Comparison of ENCODE assay signal across 8 cellular contexts in the genomic region with DNA sequence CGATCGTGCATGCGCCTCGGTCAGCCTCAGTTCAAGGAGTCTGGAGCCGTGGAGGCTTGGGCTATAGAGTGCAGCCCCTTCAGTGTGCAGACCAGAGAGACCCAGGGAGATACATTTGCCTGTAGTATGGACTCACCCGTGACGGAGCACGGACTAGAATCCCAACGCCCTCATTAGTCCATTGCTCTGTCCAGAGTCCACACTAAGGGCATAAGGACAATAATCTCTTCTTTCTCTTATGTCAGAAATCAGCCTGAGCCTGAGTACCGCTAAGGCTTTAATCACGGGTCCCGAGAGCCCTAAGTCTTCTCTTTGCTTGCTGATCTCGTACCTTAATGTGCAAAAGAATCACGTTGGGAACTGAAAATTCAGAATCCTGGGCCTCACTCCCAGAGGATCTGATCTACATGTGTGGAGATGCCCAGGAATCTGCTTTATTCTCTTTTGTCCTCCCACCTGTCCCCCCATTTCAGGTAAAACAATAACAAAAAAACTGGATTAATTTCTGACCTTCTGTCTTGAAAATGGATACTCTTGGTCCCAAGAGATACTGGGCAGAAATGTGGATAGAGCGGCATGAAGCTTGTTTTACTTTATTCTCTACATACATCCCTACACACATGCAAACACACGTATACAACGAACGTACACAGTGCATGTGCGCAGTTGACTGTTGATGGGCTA. TPM values are rescaled to one million over a fixed set of nuclear protein-coding genes. Genes with fewer than 3 reads are reported as not detected.
DNase-seq lines count a peak whose midpoint lies in the region; ATAC-seq, FAIRE-seq and TF ChIP-seq lines count a peak whose summit lies in the region.

No MANE protein-coding gene starts in this region.

- FAIRE-seq in GM19239 (lab: Jason Lieb, UNC) = no peak

- no peaks in the 10 kb centered on the region for H3K9me3 Mint-ChIP-seq in CD14-positive monocyte
- no peaks in the 10 kb centered on the region for H3K9me3 Mint-ChIP-seq in osteocyte (ENCODE audit: unreplicated experiment)

- H3K4me3 Mint-ChIP-seq in CD14-positive monocyte = peak overlapping the region; percentile 83 to 92
- peak overlapping the region; percentile 82 for H3K4me3 Mint-ChIP-seq in osteocyte (ENCODE audit: unreplicated experiment)

- TF ChIP-seq CTCF in CD14-positive monocyte (IDR thresholded peaks at IDR 0.05) (no peak), VCaP (conservative IDR thresholded peaks at IDR 0.05) (no peak), foreskin fibroblast (IDR thresholded peaks at IDR 0.05; ENCODE audit: low read depth, low read length) (no peak), osteocyte (IDR thresholded peaks at IDR 0.05) (no peak)

- DNase-seq in CD14-positive monocyte (ENCODE audit: low spot score) (no peak), GM19239 (ENCODE audit: insufficient read length, low spot score) (peak; percentile 16), foreskin fibroblast (peak; percentile 24 to 59), osteocyte (ENCODE audit: extremely low spot score, unreplicated experiment) (no peak), COLO668 (lab: John Stamatoyannopoulos, UW; ENCODE audit: unreplicated experiment) (no peak)
- no peak for DNase-seq in stimulated activated CD4-positive, alpha-beta T cell treated with anti-CD3 and anti-CD28 coated beads, Interleukin-15, amount 100 ng/mL, for 24 hours

- H3K36me3 Mint-ChIP-seq in CD14-positive monocyte = peaks cover 14 to 15% of the 10 kb centered on the region in 2 donors
- peaks cover 4% of the 10 kb centered on the region for H3K36me3 Mint-ChIP-seq in osteocyte (ENCODE audit: unreplicated experiment)

- intact Hi-C loops in CD14-positive monocyte (cut with micrococcal nuclease) = loop anchor here (2.0 to 5.0 kb wide), 6 partner anchors 43 to 1883 kb away; a partner anchor contains a TSS

- H3K4me1 Mint-ChIP-seq in CD14-positive monocyte = peaks cover 31% of the 10 kb centered on the region
- H3K4me1 Mint-ChIP-seq in osteocyte (ENCODE audit: unreplicated experiment) = peaks cover 13% of the 10 kb centered on the region

- peak overlapping the region; percentile 76 for H3K27ac ChIP-seq in VCaP

- peak overlapping the region; percentile 74 to 83 for H3K4me3 ChIP-seq in foreskin fibroblast (ENCODE audit: low read depth in 1 of 2, low read length in 2 of 2)

- H3K27me3 Mint-ChIP-seq in CD14-positive monocyte (ENCODE audit: low read depth in 3 of 3) = peaks cover 3 to 13% (median 4%) of the 10 kb centered on the region in 3 donors
- no peaks in the 10 kb centered on the region for H3K27me3 Mint-ChIP-seq in osteocyte (ENCODE audit: unreplicated experiment)

- ATAC-seq in HG03342 (IDR thresholded peaks at IDR 0.05; ENCODE audit: unreplicated experiment) = peak; percentile 31

- peak overlapping the region in 4 of 7 donors; percentile 1 to 63 (median 36) for H3K27ac Mint-ChIP-seq in CD14-positive monocyte
- H3K27ac Mint-ChIP-seq in osteocyte (ENCODE audit: unreplicated experiment) = peak overlapping the region; percentile 62

RNA-seq across cellular contexts. Expression of a gene that starts 0.7 kb away (rescaled TPM):
- polyA plus RNA-seq in CD14-positive monocyte = 1 to 10 TPM; 5.9 to 7.8 TPM
- 26.6 and 27.7 TPM in 2 replicates for total RNA-seq in osteocyte

RNA-seq across cellular contexts. Expression of a gene that starts 38.2 kb away (rescaled TPM):
- polyA plus RNA-seq in CD14-positive monocyte = 1 to 10 TPM; 2.4 to 4.2 TPM
- total RNA-seq in osteocyte = 82.3 and 92.3 TPM in 2 replicates

RNA-seq across cellular contexts. Expression of a gene that starts 50.9 kb away (rescaled TPM):
- polyA plus RNA-seq in CD14-positive monocyte = 1 to 10 TPM; 6.0 to 9.6 TPM
- 28.1 and 31.6 TPM in 2 replicates for total RNA-seq in osteocyte

Comparison
In these comparisons a context has a peak if more than half of its experiments do, and no peak if none do; other contexts are left out.
1. DNase-seq: peak in GM19239 (single experiment) and foreskin fibroblast (2 of 2); none in CD14-positive monocyte (single experiment), osteocyte (single experiment), COLO668 (single experiment) and stimulated activated CD4-positive, alpha-beta T cell treated with anti-CD3 and anti-CD28 coated beads, Interleukin-15, amount 100 ng/mL, for 24 hours (single experiment).